In the genomic region with DNA sequence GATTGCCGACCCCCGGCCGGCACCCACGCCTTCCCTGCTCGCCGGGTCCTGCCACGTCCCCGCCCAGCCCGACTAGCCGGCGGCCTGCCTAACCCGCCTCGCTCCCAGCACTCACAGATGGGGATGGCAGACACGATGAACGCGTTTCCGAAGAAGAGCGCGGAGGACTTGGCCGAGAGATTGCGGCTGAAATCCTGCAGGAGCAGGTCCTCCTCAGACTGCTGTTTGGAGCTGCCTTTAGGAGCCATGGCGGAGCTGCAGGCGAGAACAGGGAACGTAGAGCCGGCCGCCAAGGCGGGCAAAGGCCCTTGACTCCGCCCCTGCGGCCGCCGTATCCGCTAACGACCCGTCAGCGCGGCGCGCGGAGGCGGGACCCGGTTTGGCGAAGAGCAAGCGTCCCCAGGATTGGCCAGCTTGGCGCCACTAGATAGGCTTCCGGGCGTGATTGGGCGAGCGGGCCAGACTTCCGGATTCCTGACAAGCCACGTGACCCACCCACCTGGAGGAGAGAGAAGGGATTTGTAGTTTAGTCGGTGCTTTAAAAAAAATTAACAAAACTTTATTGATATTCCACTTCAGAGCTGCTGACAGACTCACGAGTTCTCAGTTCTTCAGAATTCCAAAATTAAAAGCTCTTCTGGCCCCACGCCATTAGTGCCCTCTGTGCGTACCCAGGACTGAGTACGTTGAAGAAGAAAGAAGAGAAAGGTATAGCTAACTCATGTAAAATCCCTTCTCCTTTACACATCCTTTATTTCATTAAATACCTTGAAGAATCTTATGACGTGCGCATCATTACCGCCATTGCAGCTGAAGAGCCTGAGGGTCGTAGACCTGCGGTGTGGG, we compare ENCODE assay signal across 8 cellular contexts. TPM values are rescaled to one million over a fixed set of nuclear protein-coding genes. Genes with fewer than 3 reads are reported as not detected.
DNase-seq lines count a peak whose midpoint lies in the region; ATAC-seq lines count a peak whose summit lies in the region.

Gene SSR3, minus strand, starts transcription at position 276 of the 846 bp plus-strand sequence. Its CDS starts 28 bp downstream, at position 248.

- H3K4me1 ChIP-seq in rectal smooth muscle tissue (ENCODE audit: control insufficient read depth, insufficient read depth, low read length): peaks cover 22% of the 10 kb centered on the region
- H3K4me1 ChIP-seq in aorta (ENCODE audit: control insufficient read depth in 1 of 2, insufficient read depth in 2 of 2, low read length in 2 of 2): peaks cover 2 to 4% of the 10 kb centered on the region in 2 donors

- H3K36me3 ChIP-seq in rectal smooth muscle tissue (ENCODE audit: control insufficient read depth, insufficient read depth, low read length) (peaks cover 4% of the 10 kb centered on the region), aorta (ENCODE audit: control insufficient read depth in 1 of 2, insufficient read depth in 2 of 2, low read length in 1 of 2) (no peaks in the 10 kb centered on the region)

- no peaks in the 10 kb centered on the region for H3K9me3 ChIP-seq in aorta (ENCODE audit: control insufficient read depth, low read length)

- peak within 1 kb of the TSS; percentile 80 for H3K9ac ChIP-seq in rectal smooth muscle tissue (ENCODE audit: low read length)

- H3K27me3 ChIP-seq in rectal smooth muscle tissue (ENCODE audit: control insufficient read depth, insufficient read depth, low read length): no peaks in the 10 kb centered on the region
- H3K27me3 ChIP-seq in aorta (ENCODE audit: control insufficient read depth in 1 of 2, insufficient read depth in 2 of 2, low read length in 1 of 2): no peaks in the 10 kb centered on the region

- 3 to 4% methylated on average over 60 of the region's 60 CpGs for WGBS in aorta, 2 donors

- peak within 1 kb of the TSS; percentile 94 for H3K27ac ChIP-seq in rectal smooth muscle tissue (ENCODE audit: low read depth, low read length)
- peak within 1 kb of the TSS in 1 of 2 donors; percentile 70 for H3K27ac ChIP-seq in aorta (ENCODE audit: low read depth in 1 of 2, low read length in 2 of 2)

- peak; percentile 99 to 100 for DNase-seq in NCI-H2081 (lab: John Stamatoyannopoulos, UW)
- DNase-seq in T1000 (lab: John Stamatoyannopoulos, UW): peak; percentile 96
- peak; percentile 100 for DNase-seq in astrocyte of the hippocampus (ENCODE audit: low read depth, low spot score)
- peak; percentile 95 for DNase-seq in hepatic stellate cell (ENCODE audit: low spot score)
- DNase-seq in aorta: peak; percentile 100

- ATAC-seq in GM18508 (IDR thresholded peaks at IDR 0.05; ENCODE audit: insufficient read depth, unreplicated experiment) (peak; percentile 93), HG03025 (IDR thresholded peaks at IDR 0.05; ENCODE audit: low FRiP score, unreplicated experiment) (peak; percentile 99), aorta (ENCODE audit: low FRiP score) (peak; percentile 100)

- intact Hi-C loops in aorta (cut with DNase I): loop anchor here (1.0 to 5.0 kb wide), 5 partner anchors 52 to 532 kb away; partner anchors contain the start of gene TIPARP (in 2 of the 2)

- H3K4me3 ChIP-seq in rectal smooth muscle tissue (ENCODE audit: low read length): peak within 1 kb of the TSS; percentile 99
- peak within 1 kb of the TSS; percentile 43 to 61 for H3K4me3 ChIP-seq in aorta (ENCODE audit: low read length in 2 of 2)

RNA-seq across cellular contexts. Expression of gene SSR3, which starts in this region (rescaled TPM):
- 100 to 1,000 TPM; 120 to 135 TPM for total RNA-seq in aorta
- polyA plus RNA-seq in aorta: 100 to 1,000 TPM in 1 of 2 donors, 10 to 100 TPM in 1; 69.3 to 105 TPM
